In genomic region chr10:46042527-46042926, GRCh38 we compare ENCODE assay signal across 1 cellular context.
TF ChIP-seq lines count a peak whose summit lies in the region.

No MANE protein-coding gene starts in this region.

TF ChIP-seq in H1, 55 proteins besides CTCF, POLR2A, EP300 and RAD21 (continued from another document):
- no peak for TF ChIP-seq RXRA (IDR thresholded peaks at IDR 0.05; ENCODE audit: insufficient read depth, low read depth, low read length)
- TF ChIP-seq SRF (IDR thresholded peaks at IDR 0.05; ENCODE audit: low read depth, low read length) = no peak
- no peak for TF ChIP-seq POLR2AphosphoS5 (IDR thresholded peaks at IDR 0.05; ENCODE audit: low read depth, low read length)
- no peak for TF ChIP-seq BRCA1 (IDR thresholded peaks at IDR 0.05; ENCODE audit: low read depth, low read length)
TF ChIP-seq in H1: peak in this region for 0.
